In the genomic region with DNA sequence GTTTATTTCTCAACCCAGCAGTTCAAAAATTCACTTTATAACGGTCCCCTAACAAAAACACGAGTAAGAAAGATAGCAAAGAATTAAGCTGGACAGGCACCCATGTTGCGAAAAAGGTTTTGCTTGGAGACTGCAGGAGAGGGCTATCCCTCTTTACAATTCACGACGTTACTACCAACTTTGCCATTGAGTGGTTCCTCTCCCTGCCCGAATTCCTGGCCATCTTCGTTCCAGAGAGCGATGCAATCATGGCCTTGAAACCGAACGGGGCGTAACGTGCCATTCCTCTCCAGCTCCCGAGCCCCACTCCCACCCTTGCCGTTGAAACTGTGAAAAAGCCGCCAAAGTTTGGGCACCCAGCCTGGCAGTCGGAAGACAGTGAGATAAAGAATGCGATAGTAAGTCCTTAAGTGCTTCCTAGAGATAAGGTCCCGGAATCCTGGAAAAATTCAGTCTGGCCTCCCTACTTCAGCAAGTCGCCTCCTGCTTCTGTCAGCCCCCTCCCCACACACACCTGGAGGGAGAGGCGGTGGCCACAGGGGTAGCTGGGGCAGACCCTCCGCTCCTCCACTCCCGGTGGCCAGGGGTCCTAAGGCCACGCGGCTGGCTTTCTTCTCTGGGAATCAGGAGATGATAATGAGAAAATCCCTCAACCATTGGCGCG, we compare ENCODE assay signal across 1 cellular context.
A peak's percentile ranks its signal among the peaks of the same experiment; 100 is the strongest.
TF ChIP-seq lines count a peak whose summit lies in the region.

No MANE protein-coding gene starts in this region.

TF ChIP-seq in SK-N-SH treated with all-trans-retinoic acid at 6 μM for 48 hours, 23 proteins besides CTCF, POLR2A, EP300 and RAD21 (continued from another document):
- TF ChIP-seq, protein P1, sequence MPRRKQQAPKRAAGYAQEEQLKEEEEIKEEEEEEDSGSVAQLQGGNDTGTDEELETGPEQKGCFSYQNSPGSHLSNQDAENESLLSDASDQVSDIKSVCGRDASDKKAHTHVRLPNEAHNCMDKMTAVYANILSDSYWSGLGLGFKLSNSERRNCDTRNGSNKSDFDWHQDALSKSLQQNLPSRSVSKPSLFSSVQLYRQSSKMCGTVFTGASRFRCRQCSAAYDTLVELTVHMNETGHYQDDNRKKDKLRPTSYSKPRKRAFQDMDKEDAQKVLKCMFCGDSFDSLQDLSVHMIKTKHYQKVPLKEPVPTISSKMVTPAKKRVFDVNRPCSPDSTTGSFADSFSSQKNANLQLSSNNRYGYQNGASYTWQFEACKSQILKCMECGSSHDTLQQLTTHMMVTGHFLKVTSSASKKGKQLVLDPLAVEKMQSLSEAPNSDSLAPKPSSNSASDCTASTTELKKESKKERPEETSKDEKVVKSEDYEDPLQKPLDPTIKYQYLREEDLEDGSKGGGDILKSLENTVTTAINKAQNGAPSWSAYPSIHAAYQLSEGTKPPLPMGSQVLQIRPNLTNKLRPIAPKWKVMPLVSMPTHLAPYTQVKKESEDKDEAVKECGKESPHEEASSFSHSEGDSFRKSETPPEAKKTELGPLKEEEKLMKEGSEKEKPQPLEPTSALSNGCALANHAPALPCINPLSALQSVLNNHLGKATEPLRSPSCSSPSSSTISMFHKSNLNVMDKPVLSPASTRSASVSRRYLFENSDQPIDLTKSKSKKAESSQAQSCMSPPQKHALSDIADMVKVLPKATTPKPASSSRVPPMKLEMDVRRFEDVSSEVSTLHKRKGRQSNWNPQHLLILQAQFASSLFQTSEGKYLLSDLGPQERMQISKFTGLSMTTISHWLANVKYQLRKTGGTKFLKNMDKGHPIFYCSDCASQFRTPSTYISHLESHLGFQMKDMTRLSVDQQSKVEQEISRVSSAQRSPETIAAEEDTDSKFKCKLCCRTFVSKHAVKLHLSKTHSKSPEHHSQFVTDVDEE (CRISPR knock-in tag; IDR thresholded peaks at IDR 0.05) = peak; percentile 51; the same call in 1 of the 2 replicates
- TF ChIP-seq POU6F1 (CRISPR knock-in tag; IDR thresholded peaks at IDR 0.05; ENCODE audit: borderline replicate concordance, low read depth) (no peak), ARNTL (CRISPR knock-in tag; IDR thresholded peaks at IDR 0.05; ENCODE audit: borderline replicate concordance, low read depth) (no peak)
